Comparison of ENCODE assay signal across 8 cellular contexts in genomic region chr3:30606301-30607031, GRCh38. TPM values are rescaled to one million over a fixed set of nuclear protein-coding genes. Genes with fewer than 3 reads are reported as not detected.
DNase-seq lines count a peak whose midpoint lies in the region; ATAC-seq and TF ChIP-seq lines count a peak whose summit lies in the region.

Gene TGFBR2 (plus strand): TSS chr3:30606601. CDS start chr3:30606884, 283 bp downstream.

- H3K9me3 Mint-ChIP-seq in neural crest cell = peaks cover 3% of the 10 kb centered on the region

- H3K27me3 Mint-ChIP-seq in neural crest cell (ENCODE audit: low read depth) = peaks cover 15% of the 10 kb centered on the region

- H3K27ac Mint-ChIP-seq in neural crest cell (ENCODE audit: unreplicated experiment) = peak within 1 kb of the TSS; percentile 91

- no peaks in the 10 kb centered on the region for H3K9me3 ChIP-seq in stomach

- 0 to 1% (median 0%) methylated on average over 22 to 71 of the region's 71 CpGs for WGBS in stomach, 5 donors

- intact Hi-C loops in stomach (cut with DNase I; ENCODE audit: low total_unique reads) = no loop called here

- peak in 1 of 4 donors; percentile 76 for TF ChIP-seq POLR2A in stomach (IDR thresholded peaks at IDR 0.05)

- TF ChIP-seq CTCF in HL-60 (IDR thresholded peaks at IDR 0.05; ENCODE audit: insufficient read depth, low read length) (no peak), fibroblast of villous mesenchyme (IDR thresholded peaks at IDR 0.05; ENCODE audit: insufficient read depth, low read depth, low read length) (no peak), neural crest cell (conservative IDR thresholded peaks at IDR 0.05) (peak; percentile 32), stomach (IDR thresholded peaks at IDR 0.05) (peak in 1 of 7 experiments; percentile 26)

- peak within 1 kb of the TSS; percentile 97 for H3K27ac ChIP-seq in HL-60 (replicated peaks)
- peak within 1 kb of the TSS; percentile 95 to 100 (median 100) for H3K27ac ChIP-seq in stomach

- DNase-seq in CMK (ENCODE audit: low read depth) = peak; percentile 72
- DNase-seq in HL-60 (ENCODE audit: low read depth in 1 of 2, low spot score in 1 of 2) = peak; percentile 79 to 96
- peak; percentile 33 for DNase-seq in SIG-M5 (lab: John Stamatoyannopoulos, UW)
- peak; percentile 93 for DNase-seq in activated effector memory CD4-positive, alpha-beta T cell treated with anti-CD3 and anti-CD28 coated beads, Interleukin-2, amount 50 U/mL, for 16 hours
- DNase-seq in fibroblast of villous mesenchyme (ENCODE audit: low read depth) = peak; percentile 98
- peak; percentile 65 for DNase-seq in neural crest cell (ENCODE audit: low read depth, low spot score)
- DNase-seq in stomach = peak; percentile 95

- H3K36me3 Mint-ChIP-seq in neural crest cell (ENCODE audit: low read depth) = no peaks in the 10 kb centered on the region

- H3K4me3 Mint-ChIP-seq in neural crest cell = peak within 1 kb of the TSS; percentile 96

- peak; percentile 72 for ATAC-seq in GM19463 (IDR thresholded peaks at IDR 0.05; ENCODE audit: unreplicated experiment)

- no peaks in the 10 kb centered on the region for H3K27me3 ChIP-seq in HL-60 (ENCODE audit: insufficient read depth, poor library complexity, severe bottlenecking)
- no peaks in the 10 kb centered on the region for H3K27me3 ChIP-seq in stomach

- H3K4me1 ChIP-seq in stomach = peaks cover 18 to 60% (median 38%) of the 10 kb centered on the region in 4 donors

- H3K36me3 ChIP-seq in stomach = no peaks in the 10 kb centered on the region

- H3K4me1 Mint-ChIP-seq in neural crest cell = peaks cover 31% of the 10 kb centered on the region

- peak within 1 kb of the TSS; percentile 72 for H3K4me3 ChIP-seq in HL-60 (replicated peaks; ENCODE audit: insufficient read depth, low read length)
- H3K4me3 ChIP-seq in fibroblast of villous mesenchyme (ENCODE audit: low read depth, low read length) = peak within 1 kb of the TSS; percentile 86
- peak within 1 kb of the TSS; percentile 60 to 98 (median 82) for H3K4me3 ChIP-seq in stomach

- TF ChIP-seq EP300 in stomach (IDR thresholded peaks at IDR 0.05) = no peak

RNA-seq across cellular contexts. Expression of gene TGFBR2, which starts in this region (rescaled TPM):
- 34.8 and 37.1 TPM in 2 replicates for total RNA-seq in fibroblast of villous mesenchyme
- 8.5 and 8.7 TPM in 2 replicates for total RNA-seq in neural crest cell
- total RNA-seq in stomach = 100 to 1,000 TPM in 2 of 5 donors, 10 to 100 TPM in 3; 59.1 to 115 (median 89.3) TPM
- polyA plus RNA-seq in stomach = 10 to 100 TPM; 13.7 to 44.1 (median 27.4) TPM

Comparison
In these comparisons a context has a peak if more than half of its experiments do, and no peak if none do; other contexts are left out.
1. Peak in every context shown above with its lines: DNase-seq, ATAC-seq, H3K4me3 ChIP-seq and H3K27ac ChIP-seq.
2. DNase-seq: peak in every context shown above with its lines; median percentile 98 in fibroblast of villous mesenchyme; 95 in stomach; 93 in activated effector memory CD4-positive, alpha-beta T cell treated with anti-CD3 and anti-CD28 coated beads, Interleukin-2, amount 50 U/mL, for 16 hours; 88 in HL-60; 72 in CMK; 65 in neural crest cell; 33 in SIG-M5.